Comparison of ENCODE assay signal across 1 cellular context in genomic region chr6:136274062-136274461, GRCh38.
TF ChIP-seq lines count a peak whose summit lies in the region.

No MANE protein-coding gene starts in this region.

TF ChIP-seq in IMR-90, 13 proteins besides CTCF, POLR2A, EP300 and RAD21:
- TF ChIP-seq CEBPB (IDR thresholded peaks at IDR 0.05; ENCODE audit: low read depth, low read length) (peak; percentile 59), NFE2L2 (IDR thresholded peaks at IDR 0.05; ENCODE audit: low read depth, low read length) (no peak)
